1 cellular context compared by ENCODE assay signal in the genomic region with DNA sequence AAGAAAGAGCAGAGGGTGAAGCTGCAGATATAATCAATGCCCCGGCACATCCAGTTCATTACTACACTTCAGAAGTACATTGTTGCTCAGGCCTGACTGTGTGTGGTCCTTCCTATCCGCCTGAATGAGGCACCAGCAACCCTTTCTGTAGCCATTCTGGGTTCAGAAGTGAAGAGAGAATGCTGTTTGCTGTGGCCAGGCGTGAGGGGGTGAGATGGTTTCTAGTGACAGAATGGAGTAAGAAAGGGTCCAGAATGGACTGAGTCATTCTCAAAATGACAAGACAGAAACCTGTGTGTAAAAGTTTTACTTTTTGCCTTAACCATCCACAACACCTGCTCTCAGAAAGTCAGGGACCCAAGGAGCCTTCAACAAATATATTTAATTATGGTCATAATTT.
TF ChIP-seq lines count a peak whose summit lies in the region.

No MANE protein-coding gene starts in this region.

TF ChIP-seq in GM12878, 131 proteins besides CTCF, POLR2A, EP300 and RAD21 (continued from another document):
- TF ChIP-seq, protein P1, sequence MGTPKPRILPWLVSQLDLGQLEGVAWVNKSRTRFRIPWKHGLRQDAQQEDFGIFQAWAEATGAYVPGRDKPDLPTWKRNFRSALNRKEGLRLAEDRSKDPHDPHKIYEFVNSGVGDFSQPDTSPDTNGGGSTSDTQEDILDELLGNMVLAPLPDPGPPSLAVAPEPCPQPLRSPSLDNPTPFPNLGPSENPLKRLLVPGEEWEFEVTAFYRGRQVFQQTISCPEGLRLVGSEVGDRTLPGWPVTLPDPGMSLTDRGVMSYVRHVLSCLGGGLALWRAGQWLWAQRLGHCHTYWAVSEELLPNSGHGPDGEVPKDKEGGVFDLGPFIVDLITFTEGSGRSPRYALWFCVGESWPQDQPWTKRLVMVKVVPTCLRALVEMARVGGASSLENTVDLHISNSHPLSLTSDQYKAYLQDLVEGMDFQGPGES (IDR thresholded peaks at IDR 0.05): no peak
- TF ChIP-seq MTA3 (IDR thresholded peaks at IDR 0.05; ENCODE audit: borderline replicate concordance, low read length) (no peak), CHD1 (IDR thresholded peaks at IDR 0.05; ENCODE audit: low read depth, low read length) (no peak), BACH1 (IDR thresholded peaks at IDR 0.05; ENCODE audit: borderline replicate concordance) (no peak), BMI1 (IDR thresholded peaks at IDR 0.05; ENCODE audit: borderline replicate concordance) (no peak), YBX1 (IDR thresholded peaks at IDR 0.05) (no peak), SMAD5 (IDR thresholded peaks at IDR 0.05; ENCODE audit: low read depth) (no peak)
- TF ChIP-seq, protein P2, sequence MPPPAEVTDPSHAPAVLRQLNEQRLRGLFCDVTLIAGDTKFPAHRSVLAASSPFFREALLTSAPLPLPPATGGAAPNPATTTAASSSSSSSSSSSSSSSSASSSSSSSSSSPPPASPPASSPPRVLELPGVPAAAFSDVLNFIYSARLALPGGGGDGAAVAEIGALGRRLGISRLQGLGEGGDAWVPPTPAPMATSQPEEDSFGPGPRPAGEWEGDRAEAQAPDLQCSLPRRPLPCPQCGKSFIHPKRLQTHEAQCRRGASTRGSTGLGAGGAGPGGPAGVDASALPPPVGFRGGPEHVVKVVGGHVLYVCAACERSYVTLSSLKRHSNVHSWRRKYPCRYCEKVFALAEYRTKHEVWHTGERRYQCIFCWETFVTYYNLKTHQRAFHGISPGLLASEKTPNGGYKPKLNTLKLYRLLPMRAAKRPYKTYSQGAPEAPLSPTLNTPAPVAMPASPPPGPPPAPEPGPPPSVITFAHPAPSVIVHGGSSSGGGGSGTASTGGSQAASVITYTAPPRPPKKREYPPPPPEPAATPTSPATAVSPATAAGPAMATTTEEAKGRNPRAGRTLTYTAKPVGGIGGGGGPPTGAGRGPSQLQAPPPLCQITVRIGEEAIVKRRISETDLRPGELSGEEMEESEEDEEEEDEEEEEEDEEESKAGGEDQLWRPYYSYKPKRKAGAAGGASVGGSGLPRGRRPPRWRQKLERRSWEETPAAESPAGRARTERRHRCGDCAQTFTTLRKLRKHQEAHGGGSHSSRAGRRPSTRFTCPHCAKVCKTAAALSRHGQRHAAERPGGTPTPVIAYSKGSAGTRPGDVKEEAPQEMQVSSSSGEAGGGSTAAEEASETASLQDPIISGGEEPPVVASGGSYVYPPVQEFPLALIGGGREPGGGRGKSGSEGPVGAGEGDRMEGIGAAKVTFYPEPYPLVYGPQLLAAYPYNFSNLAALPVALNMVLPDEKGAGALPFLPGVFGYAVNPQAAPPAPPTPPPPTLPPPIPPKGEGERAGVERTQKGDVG (CRISPR knock-in tag; IDR thresholded peaks at IDR 0.05): no peak
- TF ChIP-seq, protein P3, sequence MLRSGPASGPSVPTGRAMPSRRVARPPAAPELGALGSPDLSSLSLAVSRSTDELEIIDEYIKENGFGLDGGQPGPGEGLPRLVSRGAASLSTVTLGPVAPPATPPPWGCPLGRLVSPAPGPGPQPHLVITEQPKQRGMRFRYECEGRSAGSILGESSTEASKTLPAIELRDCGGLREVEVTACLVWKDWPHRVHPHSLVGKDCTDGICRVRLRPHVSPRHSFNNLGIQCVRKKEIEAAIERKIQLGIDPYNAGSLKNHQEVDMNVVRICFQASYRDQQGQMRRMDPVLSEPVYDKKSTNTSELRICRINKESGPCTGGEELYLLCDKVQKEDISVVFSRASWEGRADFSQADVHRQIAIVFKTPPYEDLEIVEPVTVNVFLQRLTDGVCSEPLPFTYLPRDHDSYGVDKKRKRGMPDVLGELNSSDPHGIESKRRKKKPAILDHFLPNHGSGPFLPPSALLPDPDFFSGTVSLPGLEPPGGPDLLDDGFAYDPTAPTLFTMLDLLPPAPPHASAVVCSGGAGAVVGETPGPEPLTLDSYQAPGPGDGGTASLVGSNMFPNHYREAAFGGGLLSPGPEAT (IDR thresholded peaks at IDR 0.05; ENCODE audit: low read depth): no peak
